Comparison of ENCODE assay signal across 22 cellular contexts in genomic region chr17:15930426-15930825, GRCh38.
"Had no signal": no experiment of that assay in that cellular context is flagged by ENCODE, and none has a peak within 500 bp of the region (broad histone marks: within the 10 kb centered on the region; RNA-seq: fewer than 3 reads in every experiment).

No MANE protein-coding gene starts in this region.

- H3K27ac Mint-ChIP-seq: activated CD4-positive, alpha-beta memory T cell treated with anti-CD3 and anti-CD28 coated beads for 36 hours; activated CD4-positive, alpha-beta T cell treated with anti-CD3 and anti-CD28 coated beads for 36 hours; activated naive CD8-positive, alpha-beta T cell treated with anti-CD3 and anti-CD28 coated beads, Interleukin-2, amount 10 ng/mL, durations not matched to agents 7 days and 5 days; activated T-helper 1 cell treated with anti-CD3 and anti-CD28 coated beads, Interleukin-12 subunit alpha, Interleukin-12 subunit beta, Interleukin-2, Interleukin-4 antibody, amounts not matched to agents 30 ng/mL and 10 ng/mL and 1 ng/mL, durations not matched to agents 14 hours and 24 hours and 36 hours; stimulated activated naive CD8-positive, alpha-beta T cell treated with anti-CD3 and anti-CD28 coated beads, Interleukin-15, amount 100 ng/mL, for 72 hours; T-helper 17 cell; type B pancreatic cell had no signal

- H3K4me3 ChIP-seq: body of pancreas, gastrocnemius medialis, left lung, prostate gland, right atrium auricular region, suprapubic skin had no signal

- ATAC-seq: activated CD4-positive, alpha-beta T cell treated with anti-CD3 and anti-CD28 coated beads for 36 hours; body of pancreas; gastrocnemius medialis; left lung; stimulated activated naive CD8-positive, alpha-beta T cell treated with anti-CD3 and anti-CD28 coated beads, Interleukin-15, amount 100 ng/mL, for 72 hours; T-helper 17 cell had no signal

- DNase-seq: activated CD4-positive, alpha-beta memory T cell treated with anti-CD3 and anti-CD28 coated beads for 36 hours; activated CD4-positive, alpha-beta T cell treated with anti-CD3 and anti-CD28 coated beads for 36 hours; activated naive CD4-positive, alpha-beta T cell; activated naive CD8-positive, alpha-beta T cell treated with anti-CD3 and anti-CD28 coated beads, Interleukin-2, amount 10 ng/mL, durations not matched to agents 7 days and 5 days; activated T-cell treated with anti-CD3 and anti-CD28 coated beads for 4 hours; body of pancreas; caudate nucleus; gastrocnemius medialis; head of caudate nucleus; left lung; mammary epithelial cell; midbrain; small intestine; stimulated activated CD4-positive, alpha-beta T cell treated with anti-CD3 and anti-CD28 coated beads, Interleukin-15, amount 100 ng/mL, for 24 hours; stimulated activated CD4-positive, alpha-beta T cell treated with anti-CD3 and anti-CD28 coated beads, Interleukin-4, amount 100 ng/mL, for 1 hour; stimulated activated naive CD8-positive, alpha-beta T cell treated with anti-CD3 and anti-CD28 coated beads, Interleukin-15, amount 100 ng/mL, for 72 hours; T-helper 17 cell had no signal

- H3K9me3 ChIP-seq: body of pancreas, gastrocnemius medialis, left lung, prostate gland, right atrium auricular region, suprapubic skin had no signal

- H3K4me1 ChIP-seq: body of pancreas, gastrocnemius medialis, prostate gland, right atrium auricular region, suprapubic skin had no signal

- H3K27me3 ChIP-seq: body of pancreas, gastrocnemius medialis, left lung, right atrium auricular region, suprapubic skin had no signal

- H3K4me1 Mint-ChIP-seq: activated CD4-positive, alpha-beta T cell treated with anti-CD3 and anti-CD28 coated beads for 36 hours; stimulated activated naive CD8-positive, alpha-beta T cell treated with anti-CD3 and anti-CD28 coated beads, Interleukin-15, amount 100 ng/mL, for 72 hours had no signal

- H3K36me3 Mint-ChIP-seq: activated CD4-positive, alpha-beta memory T cell treated with anti-CD3 and anti-CD28 coated beads for 36 hours; activated naive CD8-positive, alpha-beta T cell treated with anti-CD3 and anti-CD28 coated beads, Interleukin-2, amount 10 ng/mL, durations not matched to agents 7 days and 5 days; type B pancreatic cell had no signal

- H3K36me3 ChIP-seq: gastrocnemius medialis, left lung, prostate gland, right atrium auricular region, suprapubic skin had no signal

- H3K9me3 Mint-ChIP-seq: activated CD4-positive, alpha-beta memory T cell treated with anti-CD3 and anti-CD28 coated beads for 36 hours; activated naive CD8-positive, alpha-beta T cell treated with anti-CD3 and anti-CD28 coated beads, Interleukin-2, amount 10 ng/mL, durations not matched to agents 7 days and 5 days; activated T-helper 1 cell treated with anti-CD3 and anti-CD28 coated beads, Interleukin-12 subunit alpha, Interleukin-12 subunit beta, Interleukin-2, Interleukin-4 antibody, amounts not matched to agents 30 ng/mL and 10 ng/mL and 1 ng/mL, durations not matched to agents 14 hours and 24 hours and 36 hours; stimulated activated naive CD8-positive, alpha-beta T cell treated with anti-CD3 and anti-CD28 coated beads, Interleukin-15, amount 100 ng/mL, for 72 hours; type B pancreatic cell had no signal

- H3K27ac ChIP-seq: body of pancreas, gastrocnemius medialis, left lung, prostate gland, right atrium auricular region, suprapubic skin had no signal

- H3K4me3 Mint-ChIP-seq: activated CD4-positive, alpha-beta memory T cell treated with anti-CD3 and anti-CD28 coated beads for 36 hours; activated CD4-positive, alpha-beta T cell treated with anti-CD3 and anti-CD28 coated beads for 36 hours; activated naive CD8-positive, alpha-beta T cell treated with anti-CD3 and anti-CD28 coated beads, Interleukin-2, amount 10 ng/mL, durations not matched to agents 7 days and 5 days; activated T-helper 1 cell treated with anti-CD3 and anti-CD28 coated beads, Interleukin-12 subunit alpha, Interleukin-12 subunit beta, Interleukin-2, Interleukin-4 antibody, amounts not matched to agents 30 ng/mL and 10 ng/mL and 1 ng/mL, durations not matched to agents 14 hours and 24 hours and 36 hours; stimulated activated naive CD8-positive, alpha-beta T cell treated with anti-CD3 and anti-CD28 coated beads, Interleukin-15, amount 100 ng/mL, for 72 hours; T-helper 17 cell; type B pancreatic cell had no signal
